ENCODE assay signal across 1 cellular context in genomic region chr12:93408813-93409212, GRCh38.
TF ChIP-seq lines count a peak whose summit lies in the region.

No MANE protein-coding gene starts in this region.

TF ChIP-seq in IMR-90, 13 proteins besides CTCF, POLR2A, EP300 and RAD21:
- TF ChIP-seq RCOR1 (IDR thresholded peaks at IDR 0.05; ENCODE audit: insufficient replicate concordance, low read length): no peak
- TF ChIP-seq ELK1 (IDR thresholded peaks at IDR 0.05; ENCODE audit: borderline replicate concordance, low read depth, low read length): no peak
- TF ChIP-seq CHD1 (IDR thresholded peaks at IDR 0.05; ENCODE audit: low read depth, low read length): no peak
- TF ChIP-seq BHLHE40 (IDR thresholded peaks at IDR 0.05; ENCODE audit: low read depth, low read length): no peak
- TF ChIP-seq NFE2L2 (IDR thresholded peaks at IDR 0.05; ENCODE audit: low read depth, low read length): no peak
- TF ChIP-seq MXI1 (IDR thresholded peaks at IDR 0.05; ENCODE audit: borderline replicate concordance, low read depth, low read length): no peak
- TF ChIP-seq USF2 (IDR thresholded peaks at IDR 0.05; ENCODE audit: low read depth, low read length): no peak
- TF ChIP-seq RFX5 (IDR thresholded peaks at IDR 0.05; ENCODE audit: low read depth, low read length): no peak
- TF ChIP-seq SMC3 (IDR thresholded peaks at IDR 0.05; ENCODE audit: low read depth, low read length): no peak
- TF ChIP-seq MAZ (IDR thresholded peaks at IDR 0.05; ENCODE audit: borderline replicate concordance, low read depth, low read length): no peak
- TF ChIP-seq MAFK (IDR thresholded peaks at IDR 0.05; ENCODE audit: low read depth, low read length): no peak
- no peak for TF ChIP-seq CEBPB (IDR thresholded peaks at IDR 0.05; ENCODE audit: low read depth, low read length)
- TF ChIP-seq FOS (IDR thresholded peaks at IDR 0.05; ENCODE audit: low read depth, low read length): no peak
